In the genomic region with DNA sequence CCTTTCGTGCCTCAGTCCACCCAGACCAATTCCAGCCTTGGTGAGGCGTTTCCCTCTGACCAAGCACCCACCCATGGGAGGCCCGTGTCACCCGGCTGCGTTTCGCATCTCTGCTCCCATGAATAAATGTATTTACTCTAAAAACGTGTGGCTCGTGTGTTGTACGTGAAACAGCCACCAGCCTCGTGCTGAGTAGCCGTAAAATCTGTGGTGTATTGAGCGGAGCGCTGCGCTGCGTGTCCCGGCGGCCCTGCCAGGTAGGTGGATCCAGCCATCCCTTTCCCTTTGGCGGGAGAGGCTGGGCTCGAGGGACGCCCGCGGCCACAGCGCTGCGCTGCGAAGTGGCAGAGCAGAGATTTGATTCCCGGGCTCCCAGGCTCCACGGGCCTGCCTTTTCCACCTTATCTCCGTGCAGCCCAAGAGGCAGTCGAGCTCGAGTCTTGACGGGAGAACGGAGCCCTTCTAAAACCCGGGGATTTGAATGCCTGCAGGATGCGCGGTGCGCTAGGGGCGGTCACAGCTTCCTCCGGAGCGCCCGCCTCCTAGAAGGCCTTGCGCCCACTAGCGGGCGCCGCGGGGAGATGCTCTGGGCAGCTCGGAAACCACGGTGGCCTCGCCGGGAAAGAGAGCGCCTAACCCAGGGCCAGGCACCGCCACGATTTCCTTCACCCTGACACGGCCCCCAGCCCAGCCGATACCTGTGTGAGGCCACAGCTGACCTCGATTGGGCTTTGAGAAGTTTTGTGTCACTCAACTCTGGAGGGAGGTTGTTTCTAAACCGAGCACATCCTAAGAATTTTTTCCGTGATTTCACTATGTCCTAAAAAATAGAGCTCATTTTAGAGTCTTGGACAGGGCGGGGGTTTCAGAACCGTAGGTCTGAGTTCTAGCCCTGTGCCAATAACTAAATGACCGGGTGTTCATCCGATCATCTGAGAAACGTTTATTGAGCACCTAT, we compare ENCODE assay signal across 8 cellular contexts. TPM values are rescaled to one million over a fixed set of nuclear protein-coding genes. Genes with fewer than 3 reads are reported as not detected.
A peak's percentile ranks its signal among the peaks of the same experiment; 100 is the strongest.
DNase-seq lines count a peak whose midpoint lies in the region; ATAC-seq and TF ChIP-seq lines count a peak whose summit lies in the region.

No MANE protein-coding gene starts in this region.

- peak overlapping the region; percentile 58; the same call in 1 of the 2 replicates for H3K4ac ChIP-seq in IMR-90 (ENCODE audit: low read depth, low read length)

- intact Hi-C loops in IMR-90 (cut with micrococcal nuclease) (loop anchor here (1.0 kb wide), 2 partner anchors 150 to 228 kb away; no protein-coding TSS in a partner anchor), stomach (cut with DNase I; ENCODE audit: low total_unique reads) (no loop called here)
- intact Hi-C loops in activated T-helper 2 cell treated with anti-CD3 and anti-CD28 coated beads, Interferon-gamma antibody, Interleukin-2, Interleukin-4, amounts not matched to agents 10 μg/mL and 5 μg/mL and 100 μg/mL, durations not matched to agents 14 hours and 24 hours and 36 hours (cut with micrococcal nuclease), result loop anchor here (2.0 to 10.0 kb wide), 4 partner anchors 150 to 562 kb away; no protein-coding TSS in a partner anchor

- H3K27me3 ChIP-seq in IMR-90 (ENCODE audit: control insufficient read depth, insufficient read depth, low read length), result peaks cover 24% of the 10 kb centered on the region
- no peaks in the 10 kb centered on the region for H3K27me3 ChIP-seq in stomach

- peak overlapping the region; percentile 78 for H2AK9ac ChIP-seq in IMR-90 (replicated peaks; ENCODE audit: low read depth, low read length, poor library complexity)

- H3K36me3 Mint-ChIP-seq in activated T-helper 2 cell treated with anti-CD3 and anti-CD28 coated beads, Interferon-gamma antibody, Interleukin-2, Interleukin-4, amounts not matched to agents 10 μg/mL and 5 μg/mL and 100 μg/mL, durations not matched to agents 14 hours and 24 hours and 36 hours (ENCODE audit: low read depth), result peaks cover 2% of the 10 kb centered on the region
- H3K36me3 Mint-ChIP-seq in neural crest cell (ENCODE audit: low read depth), result no peaks in the 10 kb centered on the region

- peak overlapping the region; percentile 68 for H4K91ac ChIP-seq in IMR-90 (ENCODE audit: insufficient read depth, low read depth, low read length)

- H3K4me1 Mint-ChIP-seq in activated T-helper 2 cell treated with anti-CD3 and anti-CD28 coated beads, Interferon-gamma antibody, Interleukin-2, Interleukin-4, amounts not matched to agents 10 μg/mL and 5 μg/mL and 100 μg/mL, durations not matched to agents 14 hours and 24 hours and 36 hours (ENCODE audit: low read depth), result peaks cover 21% of the 10 kb centered on the region
- peaks cover 37% of the 10 kb centered on the region for H3K4me1 Mint-ChIP-seq in neural crest cell

- H3K27ac ChIP-seq in IMR-90 (ENCODE audit: insufficient read depth, low read length), result no peak overlapping the region; the same call in 1 of the 2 replicates
- peak overlapping the region; percentile 58 to 83 (median 80) for H3K27ac ChIP-seq in stomach

- no peaks in the 10 kb centered on the region for H3K9me3 Mint-ChIP-seq in activated T-helper 2 cell treated with anti-CD3 and anti-CD28 coated beads, Interferon-gamma antibody, Interleukin-2, Interleukin-4, amounts not matched to agents 10 μg/mL and 5 μg/mL and 100 μg/mL, durations not matched to agents 14 hours and 24 hours and 36 hours
- no peaks in the 10 kb centered on the region for H3K9me3 Mint-ChIP-seq in neural crest cell

- no peak for TF ChIP-seq EP300 in stomach (IDR thresholded peaks at IDR 0.05)

- peaks cover 16% of the 10 kb centered on the region for H3K27me3 Mint-ChIP-seq in activated T-helper 2 cell treated with anti-CD3 and anti-CD28 coated beads, Interferon-gamma antibody, Interleukin-2, Interleukin-4, amounts not matched to agents 10 μg/mL and 5 μg/mL and 100 μg/mL, durations not matched to agents 14 hours and 24 hours and 36 hours (ENCODE audit: low read depth)
- H3K27me3 Mint-ChIP-seq in neural crest cell (ENCODE audit: low read depth), result peaks cover 17% of the 10 kb centered on the region

- H3K18ac ChIP-seq in IMR-90 (ENCODE audit: low read depth, low read length), result no peak overlapping the region

- no peak overlapping the region for H3K27ac Mint-ChIP-seq in activated T-helper 2 cell treated with anti-CD3 and anti-CD28 coated beads, Interferon-gamma antibody, Interleukin-2, Interleukin-4, amounts not matched to agents 10 μg/mL and 5 μg/mL and 100 μg/mL, durations not matched to agents 14 hours and 24 hours and 36 hours
- H3K27ac Mint-ChIP-seq in neural crest cell (ENCODE audit: unreplicated experiment), result no peak overlapping the region

- peak overlapping the region; percentile 84 for H3K4me3 Mint-ChIP-seq in activated T-helper 2 cell treated with anti-CD3 and anti-CD28 coated beads, Interferon-gamma antibody, Interleukin-2, Interleukin-4, amounts not matched to agents 10 μg/mL and 5 μg/mL and 100 μg/mL, durations not matched to agents 14 hours and 24 hours and 36 hours (ENCODE audit: low read depth)
- H3K4me3 Mint-ChIP-seq in neural crest cell, result peak overlapping the region; percentile 91

- H2BK5ac ChIP-seq in IMR-90 (ENCODE audit: low read depth, low read length, poor library complexity, severe bottlenecking), result no peak overlapping the region

- peak overlapping the region; percentile 93 for H3K4me2 ChIP-seq in IMR-90 (ENCODE audit: low read depth, low read length)

- ATAC-seq in GM21447 (IDR thresholded peaks at IDR 0.05; ENCODE audit: unreplicated experiment) (peak; percentile 60), IMR-90 (ENCODE audit: low read depth) (peak; percentile 83)

- H2AFZ ChIP-seq in IMR-90 (replicated peaks; ENCODE audit: low read length, poor library complexity), result peak overlapping the region; percentile 99

- WGBS in IMR-90 (ENCODE audit: extremely low coverage in 2 of 2, insufficient read length in 1 of 2), 2 experiments, result 19% methylated on average over 21 of the region's 62 CpGs; no CpG with 5 or more reads in 1 of the 2 experiments
- WGBS in stomach, 5 donors, result 6 to 7% (median 7%) methylated on average over 57 to 62 of the region's 62 CpGs

- TF ChIP-seq CTCF in IMR-90 (conservative IDR thresholded peaks at IDR 0.05; ENCODE audit: low read depth, low read length) (peak; percentile 91), fibroblast of villous mesenchyme (IDR thresholded peaks at IDR 0.05; ENCODE audit: insufficient read depth, low read depth, low read length) (peak; percentile 94), neural crest cell (conservative IDR thresholded peaks at IDR 0.05) (peak; percentile 94), stomach (IDR thresholded peaks at IDR 0.05) (peak in 5 of 7 experiments; percentile 56 to 90 (median 88))

- no peak overlapping the region; the same call in 2 of the 3 replicates for H2BK15ac ChIP-seq in IMR-90 (ENCODE audit: low read depth, low read length)

- H2AK5ac ChIP-seq in IMR-90 (ENCODE audit: low read depth, low read length), result no peak overlapping the region

- peak overlapping the region; percentile 74 for H3K9ac ChIP-seq in IMR-90 (ENCODE audit: low read depth, low read length)

- H3K79me1 ChIP-seq in IMR-90 (ENCODE audit: low read depth in 1 of 2, low read length in 2 of 2), result no peaks in the 10 kb centered on the region; a peak in 1 of 4 replicates

- 0 out of 2 replicates have a peak overlapping the region, but pooled peaks have one; percentile 86 for H3K23ac ChIP-seq in IMR-90 (ENCODE audit: low read depth, low read length)

- H2BK20ac ChIP-seq in IMR-90 (ENCODE audit: low read depth, low read length), result no peak overlapping the region

- peaks cover 8% of the 10 kb centered on the region; the same call in 1 of the 2 replicates for H3K9me1 ChIP-seq in IMR-90 (ENCODE audit: insufficient read depth, low read length)

- H3K4me3 ChIP-seq in IMR-90 (ENCODE audit: insufficient read depth, low read depth, low read length), result peak overlapping the region; percentile 59
- H3K4me3 ChIP-seq in fibroblast of villous mesenchyme (ENCODE audit: low read depth, low read length), result peak overlapping the region; percentile 67
- H3K4me3 ChIP-seq in stomach, result peak overlapping the region; percentile 55 to 73 (median 60)

- dilution Hi-C loops in IMR-90 (cut with HindIII; ENCODE audit: low sequenced_read_pairs, unreplicated experiment), result no loop called here

- DNase-seq in DMS 273 (lab: John Stamatoyannopoulos, UW; ENCODE audit: unreplicated experiment) (peak; percentile 95), IMR-90 (peak; percentile 77), RPMI8226 (peak; percentile 85), fibroblast of villous mesenchyme (ENCODE audit: low read depth) (peak; percentile 76), neural crest cell (ENCODE audit: low read depth, low spot score) (peak; percentile 79), stomach (peak; percentile 89)
- peak; percentile 80 for DNase-seq in activated T-helper 2 cell treated with anti-CD3 and anti-CD28 coated beads, Interferon-gamma antibody, Interleukin-2, Interleukin-4, amounts not matched to agents 10 μg/mL and 5 μg/mL and 100 μg/mL, durations not matched to agents 14 hours and 24 hours and 36 hours (ENCODE audit: low spot score)

- no peaks in the 10 kb centered on the region for H3K4me1 ChIP-seq in IMR-90 (ENCODE audit: control insufficient read depth, insufficient read depth, low read length)
- H3K4me1 ChIP-seq in stomach, result peaks cover 38 to 64% (median 57%) of the 10 kb centered on the region in 4 donors

- POLR2A ChIA-PET in IMR-90 (lab: Charles Lee; ENCODE audit: unreplicated experiment), result no interaction called here

- in situ Hi-C loops in IMR-90 (cut with MboI; ENCODE audit: low sequenced_read_pairs), result no loop called here

- no peak overlapping the region for H3K56ac ChIP-seq in IMR-90 (ENCODE audit: extremely low read depth, insufficient read depth, low read length)

- peak overlapping the region; percentile 88 for H4K5ac ChIP-seq in IMR-90 (ENCODE audit: low read depth, low read length)

- H3K14ac ChIP-seq in IMR-90 (replicated peaks; ENCODE audit: low read depth, low read length), result peak overlapping the region; percentile 94; the same call in 1 of the 2 replicates

- H3K9me3 ChIP-seq in IMR-90 (ENCODE audit: control insufficient read depth, insufficient read depth, low read length) (no peaks in the 10 kb centered on the region), stomach (no peaks in the 10 kb centered on the region)

- CTCF ChIA-PET in IMR-90 (lab: Yijun Ruan, JAX), result interaction anchor here (0.9 to 1.4 kb wide), 7 partner anchors 9 to 228 kb away, joined by 3 to 11 read pairs (median 4); no protein-coding TSS in a partner anchor

- peak; percentile 53 for TF ChIP-seq RAD21 in IMR-90 (IDR thresholded peaks at IDR 0.05; ENCODE audit: low read length)

- H2BK120ac ChIP-seq in IMR-90 (ENCODE audit: low read depth, low read length), result peak overlapping the region; percentile 73; the same call in 1 of the 2 replicates

- H4K8ac ChIP-seq in IMR-90 (ENCODE audit: low read depth in 2 of 2, low read length in 2 of 2), result peak overlapping the region; percentile 89 to 98; a peak in 3 of 4 replicates

- no peak for TF ChIP-seq POLR2A in IMR-90 (IDR thresholded peaks at IDR 0.05; ENCODE audit: low read depth, low read length)
- no peak for TF ChIP-seq POLR2A in stomach (IDR thresholded peaks at IDR 0.05)

- BruUV-seq in IMR-90 (replicated peaks; lab: Mats Ljungman, UMichigan), result no TSS peak

- peaks cover 7% of the 10 kb centered on the region; the same call in 1 of the 2 replicates for H4K20me1 ChIP-seq in IMR-90 (ENCODE audit: insufficient read depth, low read length)

- H3K36me3 ChIP-seq in IMR-90 (ENCODE audit: control insufficient read depth, insufficient read depth, low read length) (no peaks in the 10 kb centered on the region), stomach (no peaks in the 10 kb centered on the region)

RNA-seq across cellular contexts. Expression of gene PSMD1, which starts 3.9 kb away (rescaled TPM):
- 181 and 214 TPM in 2 replicates for total RNA-seq in IMR-90 (2012; rRNA removed)
- 89.8 and 111 TPM in 2 replicates for polyA plus RNA-seq in IMR-90 (2012; rRNA removed)
- polyA plus RNA-seq in IMR-90 (2012; cell fraction: cytosol; rRNA removed), result 38.7 and 49.5 TPM in 2 replicates
- polyA plus RNA-seq in IMR-90 (2012; cell fraction: nucleus; rRNA removed; ENCODE audit: low replicate concordance), result 18.7 and 68.8 TPM in 2 replicates
- total RNA-seq in activated T-helper 2 cell treated with anti-CD3 and anti-CD28 coated beads, Interferon-gamma antibody, Interleukin-2, Interleukin-4, amounts not matched to agents 10 μg/mL and 5 μg/mL and 100 μg/mL, durations not matched to agents 14 hours and 24 hours and 36 hours, result 180 and 194 TPM in 2 replicates
- total RNA-seq in fibroblast of villous mesenchyme, result 116 and 153 TPM in 2 replicates
- 128 and 146 TPM in 2 replicates for total RNA-seq in neural crest cell
- total RNA-seq in stomach, result 10 to 100 TPM; 34.6 to 96.4 (median 43.8) TPM
- polyA plus RNA-seq in stomach, result 10 to 100 TPM; 31.9 to 50.7 (median 47.4) TPM

RNA-seq across cellular contexts. Expression of gene C2orf72, which starts 15.4 kb away (rescaled TPM):
- 0.18 TPM in 1 of 2 replicates, not detected in the other for total RNA-seq in IMR-90 (2012; rRNA removed)
- polyA plus RNA-seq in IMR-90 (2012; rRNA removed), result 0.09 and 0.24 TPM in 2 replicates
- polyA plus RNA-seq in IMR-90 (2012; cell fraction: cytosol; rRNA removed), result 0.04 and 0.12 TPM in 2 replicates
- polyA plus RNA-seq in IMR-90 (2012; cell fraction: nucleus; rRNA removed; ENCODE audit: low replicate concordance), result 0.16 and 0.18 TPM in 2 replicates
- total RNA-seq in activated T-helper 2 cell treated with anti-CD3 and anti-CD28 coated beads, Interferon-gamma antibody, Interleukin-2, Interleukin-4, amounts not matched to agents 10 μg/mL and 5 μg/mL and 100 μg/mL, durations not matched to agents 14 hours and 24 hours and 36 hours, result 0.32 and 0.96 TPM in 2 replicates
- not detected in 2 replicates for total RNA-seq in fibroblast of villous mesenchyme
- 3.0 and 3.3 TPM in 2 replicates for total RNA-seq in neural crest cell
- 10 to 100 TPM in 1 of 5 donors, 1 to 10 TPM in 3, not detected in 1; 4.0 to 41.4 (median 7.2) TPM for total RNA-seq in stomach
- polyA plus RNA-seq in stomach, result 1 to 10 TPM; 3.3 to 7.6 (median 7.3) TPM

RNA-seq across cellular contexts. Expression of gene SPATA3, which starts 56.9 kb away (rescaled TPM):
- not detected in 2 replicates for total RNA-seq in IMR-90 (2012; rRNA removed)
- not detected in 2 replicates for polyA plus RNA-seq in IMR-90 (2012; rRNA removed)
- not detected in 2 replicates for polyA plus RNA-seq in IMR-90 (2012; cell fraction: cytosol; rRNA removed)
- not detected in 2 replicates for polyA plus RNA-seq in IMR-90 (2012; cell fraction: nucleus; rRNA removed; ENCODE audit: low replicate concordance)
- total RNA-seq in activated T-helper 2 cell treated with anti-CD3 and anti-CD28 coated beads, Interferon-gamma antibody, Interleukin-2, Interleukin-4, amounts not matched to agents 10 μg/mL and 5 μg/mL and 100 μg/mL, durations not matched to agents 14 hours and 24 hours and 36 hours, result not detected in 2 replicates
- total RNA-seq in fibroblast of villous mesenchyme, result not detected in 2 replicates
- not detected in 2 replicates for total RNA-seq in neural crest cell
- total RNA-seq in stomach, result not detected
- not detected for polyA plus RNA-seq in stomach
